24 cellular contexts compared by ENCODE assay signal in genomic region chr16:65394306-65394705, GRCh38.
DNase-seq lines count a peak whose midpoint lies in the region; TF ChIP-seq lines count a peak whose summit lies in the region.
"Had no signal": no experiment of that assay in that cellular context is flagged by ENCODE, and none has a peak within 500 bp of the region (broad histone marks: within the 10 kb centered on the region; RNA-seq: fewer than 3 reads in every experiment).

No MANE protein-coding gene starts in this region.

- H3K9me3 Mint-ChIP-seq in MCF 10A (ENCODE audit: unreplicated experiment) (peaks cover 31% of the 10 kb centered on the region), osteocyte (ENCODE audit: unreplicated experiment) (peaks cover 5% of the 10 kb centered on the region)

- H3K4me2 ChIP-seq in mammary epithelial cell (ENCODE audit: insufficient read depth, low read depth, low read length) (no peak overlapping the region), osteoblast (ENCODE audit: insufficient read depth, low read length) (no peak overlapping the region)
- H3K4me2 ChIP-seq: PC-9 had no signal

- no peaks in the 10 kb centered on the region for H3K36me3 Mint-ChIP-seq in MCF 10A (ENCODE audit: insufficient read depth, unreplicated experiment)
- H3K36me3 Mint-ChIP-seq in osteocyte (ENCODE audit: unreplicated experiment) = no peaks in the 10 kb centered on the region
- H3K36me3 Mint-ChIP-seq: CD4-positive, CD25-positive, alpha-beta regulatory T cell; IgD-negative memory B cell had no signal

- no TSS peak for BruUV-seq in MCF 10A (replicated peaks; lab: Mats Ljungman, UMichigan)
- BruUV-seq in mammary epithelial cell (replicated peaks; lab: Mats Ljungman, UMichigan) = no TSS peak

- no peaks in the 10 kb centered on the region for H3K9me3 ChIP-seq in mammary epithelial cell (replicated peaks; ENCODE audit: insufficient read depth, low read length)
- no peaks in the 10 kb centered on the region for H3K9me3 ChIP-seq in osteoblast (ENCODE audit: low read depth, low read length)

- intact Hi-C loops in MCF 10A (cut with micrococcal nuclease) = no loop called here
- intact Hi-C loops in mammary epithelial cell (cut with micrococcal nuclease) = no loop called here

- H3K27ac Mint-ChIP-seq in MCF 10A (ENCODE audit: low read depth, unreplicated experiment) (no peak overlapping the region), osteocyte (ENCODE audit: unreplicated experiment) (no peak overlapping the region)
- H3K27ac Mint-ChIP-seq: B cell; CD4-positive, CD25-positive, alpha-beta regulatory T cell; IgD-negative memory B cell had no signal

- H3K27ac ChIP-seq in mammary epithelial cell (ENCODE audit: insufficient read depth, low read depth, low read length) (no peak overlapping the region), osteoblast (ENCODE audit: low read depth, low read length) (no peak overlapping the region)
- H3K27ac ChIP-seq: PC-9, RWPE1, SK-N-MC had no signal

- H4K20me1 ChIP-seq in mammary epithelial cell (ENCODE audit: insufficient read depth, low read length) (no peaks in the 10 kb centered on the region), osteoblast (ENCODE audit: insufficient read depth, low read length) (no peaks in the 10 kb centered on the region)

- H3K4me3 ChIP-seq in mammary epithelial cell (replicated peaks in 1 of 3; ENCODE audit: insufficient read depth in 1 of 3, low read depth in 2 of 3, low read length in 3 of 3) (no peak overlapping the region), choroid plexus epithelial cell (ENCODE audit: low read depth, low read length) (no peak overlapping the region), osteoblast (ENCODE audit: insufficient read depth, low read length) (no peak overlapping the region)
- H3K4me3 ChIP-seq: PC-9, SK-N-MC had no signal

- in situ Hi-C loops in mammary epithelial cell (cut with MboI; ENCODE audit: low sequenced_read_pairs in 2 of 2) = no loop called here

- H3K4me3 Mint-ChIP-seq in MCF 10A (ENCODE audit: unreplicated experiment) (no peak overlapping the region), osteocyte (ENCODE audit: unreplicated experiment) (no peak overlapping the region)
- H3K4me3 Mint-ChIP-seq: B cell; CD4-positive, CD25-positive, alpha-beta regulatory T cell; IgD-negative memory B cell had no signal

- H3K79me2 ChIP-seq in mammary epithelial cell (ENCODE audit: insufficient read depth, low read length) = no peaks in the 10 kb centered on the region
- H3K79me2 ChIP-seq in osteoblast (ENCODE audit: insufficient read depth, low read length) = no peaks in the 10 kb centered on the region

- H2AFZ ChIP-seq in mammary epithelial cell (ENCODE audit: low read depth, low read length) = no peak overlapping the region
- peak overlapping the region; percentile 47 for H2AFZ ChIP-seq in osteoblast (ENCODE audit: low read length)
- H2AFZ ChIP-seq: PC-9 had no signal

- H3K27me3 ChIP-seq in mammary epithelial cell (ENCODE audit: insufficient read depth, low read length) = no peaks in the 10 kb centered on the region
- H3K27me3 ChIP-seq in osteoblast (ENCODE audit: insufficient read depth, low read length) = no peaks in the 10 kb centered on the region

- POLR2A ChIA-PET in MCF 10A (lab: Yijun Ruan, JAX) = no interaction called here

- no peak overlapping the region for H3K9ac ChIP-seq in mammary epithelial cell (ENCODE audit: insufficient read depth, low read length)

- H3K4me1 ChIP-seq in mammary epithelial cell (ENCODE audit: insufficient read depth, low read length) (peaks cover 18% of the 10 kb centered on the region), osteoblast (ENCODE audit: insufficient read depth, low read length) (no peaks in the 10 kb centered on the region)

- TF ChIP-seq CTCF in MCF 10A (IDR thresholded peaks at IDR 0.05; ENCODE audit: unreplicated experiment) (no peak), mammary epithelial cell (conservative IDR thresholded peaks at IDR 0.05 in 1 of 2, IDR thresholded peaks at IDR 0.05 in 1 of 2; ENCODE audit: extremely low read depth in 1 of 2, insufficient read depth in 1 of 2, low read depth in 1 of 2, low read length in 2 of 2) (no peak), choroid plexus epithelial cell (conservative IDR thresholded peaks at IDR 0.05; ENCODE audit: low read depth, low read length) (no peak), osteoblast (IDR thresholded peaks at IDR 0.05; ENCODE audit: extremely low read depth, low read depth, low read length) (no peak), osteocyte (IDR thresholded peaks at IDR 0.05) (no peak)

- peak; percentile 42 for DNase-seq in MCF 10A (ENCODE audit: unreplicated experiment)
- no peak for DNase-seq in mammary epithelial cell
- peak; percentile 32 for DNase-seq in choroid plexus epithelial cell (ENCODE audit: low read depth)
- DNase-seq in osteoblast (ENCODE audit: insufficient read length, low spot score, missing footprints) = no peak
- DNase-seq in dermis blood vessel endothelial cell = no peak
- DNase-seq in osteocyte (ENCODE audit: extremely low spot score, unreplicated experiment) = no peak
- DNase-seq in NCI-H2196 treated with DMSO at 0.1 percent for 48 hours (lab: John Stamatoyannopoulos, UW; ENCODE audit: unreplicated experiment) = no peak
- DNase-seq: CD4-positive, CD25-positive, alpha-beta regulatory T cell; DMS79; GOT3; HCEC 1CT; Karpas-422; NCI-H1092; NCI-H1436; NCI-H187 treated with DMSO at 0.1 percent for 48 hours; NCI-H2107; NCI-H748 treated with DMSO at 0.1 percent for 48 hours; PC-9; SHP77 treated with DMSO at 0.1 percent for 48 hours; SW 1271 had no signal

- H3K36me3 ChIP-seq in mammary epithelial cell (ENCODE audit: insufficient read depth, low read length) (no peaks in the 10 kb centered on the region), osteoblast (ENCODE audit: insufficient read depth, low read length) (no peaks in the 10 kb centered on the region)

- CTCF ChIA-PET in MCF 10A (lab: Yijun Ruan, JAX) (interaction anchor here (0.6 kb wide), 1 partner anchor 13 kb away, joined by 3 read pairs; no protein-coding TSS in a partner anchor), mammary epithelial cell (lab: Charles Lee; ENCODE audit: low non-redundant PET) (no interaction called here)

- H3K4me1 Mint-ChIP-seq in MCF 10A (ENCODE audit: insufficient read depth, unreplicated experiment) (no peaks in the 10 kb centered on the region), osteocyte (ENCODE audit: unreplicated experiment) (peaks cover 31% of the 10 kb centered on the region)
- H3K4me1 Mint-ChIP-seq: B cell; CD4-positive, CD25-positive, alpha-beta regulatory T cell; IgD-negative memory B cell had no signal

- H3K27me3 Mint-ChIP-seq in MCF 10A (ENCODE audit: insufficient read depth, unreplicated experiment) = no peaks in the 10 kb centered on the region
- H3K27me3 Mint-ChIP-seq in osteocyte (ENCODE audit: unreplicated experiment) = no peaks in the 10 kb centered on the region
- H3K27me3 Mint-ChIP-seq: B cell; CD4-positive, CD25-positive, alpha-beta regulatory T cell; IgD-negative memory B cell had no signal

- WGBS in mammary epithelial cell (ENCODE audit: low coverage, missing lambda C conversion rate) = 62% methylated on average over 6 of the region's 6 CpGs

- dilution Hi-C loops in mammary epithelial cell (cut with HindIII; ENCODE audit: low sequenced_read_pairs) = loop anchor here (25.0 kb wide), 1 partner anchor 868 kb away; no protein-coding TSS in a partner anchor

Comparison
In these comparisons a context has a peak if more than half of its experiments do, and no peak if none do; other contexts are left out.
1. DNase-seq: peak in MCF 10A (single experiment) and choroid plexus epithelial cell (single experiment); none in mammary epithelial cell (single experiment), osteoblast (single experiment), dermis blood vessel endothelial cell (single experiment), osteocyte (single experiment) and NCI-H2196 treated with DMSO at 0.1 percent for 48 hours (single experiment).